8 cellular contexts compared by ENCODE assay signal in the genomic region with DNA sequence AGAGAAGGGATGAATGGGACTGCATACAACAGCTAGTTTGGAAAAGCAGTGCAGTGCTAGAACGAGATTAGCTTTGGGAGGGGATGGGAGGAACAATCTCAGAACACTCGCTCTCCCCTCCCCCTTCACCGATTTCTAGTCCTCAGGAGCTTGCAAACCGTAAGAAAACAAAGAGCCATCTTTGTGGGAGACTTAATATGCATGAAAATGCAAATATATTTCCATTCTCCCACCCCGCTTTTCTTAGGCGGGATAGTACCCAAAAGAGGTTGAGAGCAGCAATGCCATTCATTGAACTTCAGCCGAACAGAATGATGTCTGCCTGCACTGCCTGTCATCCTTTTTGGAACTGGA. TPM values are rescaled to one million over a fixed set of nuclear protein-coding genes. Genes with fewer than 3 reads are reported as not detected.
DNase-seq lines count a peak whose midpoint lies in the region; ATAC-seq and TF ChIP-seq lines count a peak whose summit lies in the region.

No MANE protein-coding gene starts in this region.

- H3K4me1 ChIP-seq in upper lobe of left lung: peaks cover 17 to 36% (median 20%) of the 10 kb centered on the region in 4 donors

- H3K27ac ChIP-seq in angular gyrus (ENCODE audit: low read depth, low read length): peak overlapping the region; percentile 40
- peak overlapping the region in 3 of 4 donors; percentile 86 to 94 (median 91) for H3K27ac ChIP-seq in upper lobe of left lung

- WGBS in lower leg skin, 2 donors: 26 to 29% methylated on average over 7 of the region's 7 CpGs
- 18 to 28% methylated on average over 7 of the region's 7 CpGs for WGBS in upper lobe of left lung, 2 donors

- H3K4me1 Mint-ChIP-seq in activated naive CD4-positive, alpha-beta T cell treated with anti-CD3 and anti-CD28 coated beads, Interleukin-2, amount 50 U/mL, for 24 hours: peaks cover 21% of the 10 kb centered on the region

- intact Hi-C loops in lower leg skin (cut with DNase I; ENCODE audit: low total_unique reads): no loop called here

- peak overlapping the region; percentile 59 for H3K4me3 ChIP-seq in lower leg skin (ENCODE audit: low read depth, poor library complexity, severe bottlenecking)
- H3K4me3 ChIP-seq in upper lobe of left lung: peak overlapping the region; percentile 94 to 97 (median 95)

- no peaks in the 10 kb centered on the region for H3K27me3 ChIP-seq in upper lobe of left lung

- no peak overlapping the region for H3K27ac Mint-ChIP-seq in activated naive CD4-positive, alpha-beta T cell treated with anti-CD3 and anti-CD28 coated beads, Interleukin-2, amount 50 U/mL, for 24 hours

- no peak for TF ChIP-seq CTCF in lower leg skin (IDR thresholded peaks at IDR 0.05)
- no peak for TF ChIP-seq CTCF in upper lobe of left lung (IDR thresholded peaks at IDR 0.05)

- H3K36me3 ChIP-seq in upper lobe of left lung: peaks cover 4 to 22% (median 18%) of the 10 kb centered on the region in 4 donors

- H3K9me3 ChIP-seq in upper lobe of left lung: no peaks in the 10 kb centered on the region

- peak overlapping the region; percentile 78 for H3K4me3 Mint-ChIP-seq in activated naive CD4-positive, alpha-beta T cell treated with anti-CD3 and anti-CD28 coated beads, Interleukin-2, amount 50 U/mL, for 24 hours

- ATAC-seq in upper lobe of left lung (ENCODE audit: low FRiP score in 2 of 2) (no peak), HG02938 (IDR thresholded peaks at IDR 0.05; ENCODE audit: unreplicated experiment) (no peak)

- no peaks in the 10 kb centered on the region for H3K9me3 Mint-ChIP-seq in activated naive CD4-positive, alpha-beta T cell treated with anti-CD3 and anti-CD28 coated beads, Interleukin-2, amount 50 U/mL, for 24 hours

- H3K36me3 Mint-ChIP-seq in activated naive CD4-positive, alpha-beta T cell treated with anti-CD3 and anti-CD28 coated beads, Interleukin-2, amount 50 U/mL, for 24 hours: peaks cover 2% of the 10 kb centered on the region

- no peaks in the 10 kb centered on the region for H3K27me3 Mint-ChIP-seq in activated naive CD4-positive, alpha-beta T cell treated with anti-CD3 and anti-CD28 coated beads, Interleukin-2, amount 50 U/mL, for 24 hours

- TF ChIP-seq POLR2A in lower leg skin (IDR thresholded peaks at IDR 0.05) (no peak), upper lobe of left lung (IDR thresholded peaks at IDR 0.05) (no peak)

- TF ChIP-seq EP300 in upper lobe of left lung (IDR thresholded peaks at IDR 0.05): no peak

- no peak for DNase-seq in activated naive CD4-positive, alpha-beta T cell treated with anti-CD3 and anti-CD28 coated beads, Interleukin-2, amount 50 U/mL, for 16 hours
- DNase-seq in lower leg skin (ENCODE audit: low spot score in 2 of 2): no peak
- no peak for DNase-seq in upper lobe of left lung
- no peak for DNase-seq in COR-L47 (lab: John Stamatoyannopoulos, UW)
- DNase-seq in islet precursor cell: no peak

RNA-seq across cellular contexts. Expression of gene SPINDOC, which starts 1.1 kb away (rescaled TPM):
- total RNA-seq in lower leg skin (1 to 10 TPM; 5.1 to 8.3 (median 6.0) TPM), upper lobe of left lung (10 to 100 TPM in 5 of 6 donors, 1 to 10 TPM in 1; 9.0 to 22.5 (median 16.3) TPM)

RNA-seq across cellular contexts. Expression of gene MARK2, which starts 24.6 kb away (rescaled TPM):
- 10 to 100 TPM; 78.3 to 87.2 (median 81.2) TPM for total RNA-seq in lower leg skin
- 10 to 100 TPM; 41.7 to 67.1 (median 50.7) TPM for total RNA-seq in upper lobe of left lung

RNA-seq across cellular contexts. Expression of gene ZFTA, which starts 45.8 kb away (rescaled TPM):
- total RNA-seq in lower leg skin (1 to 10 TPM; 7.8 to 9.8 (median 8.6) TPM), upper lobe of left lung (10 to 100 TPM in 3 of 6 donors, 1 to 10 TPM in 3; 6.1 to 13.1 (median 9.7) TPM)
